Comparison of ENCODE assay signal across 7 cellular contexts in genomic region chr16:4682616-4683254, GRCh38. TPM values are rescaled to one million over a fixed set of nuclear protein-coding genes. Genes with fewer than 3 reads are reported as not detected.
DNase-seq lines count a peak whose midpoint lies in the region; ATAC-seq, FAIRE-seq and TF ChIP-seq lines count a peak whose summit lies in the region.

No MANE protein-coding gene starts in this region.

- H2AFZ ChIP-seq in H1 (ENCODE audit: low read length): no peak overlapping the region

- peaks cover 0 to 12% of the 10 kb centered on the region in 2 experiments for H4K20me1 ChIP-seq in H1 (replicated peaks in 1 of 2; ENCODE audit: control insufficient read depth in 1 of 2, insufficient read depth in 2 of 2, low read length in 2 of 2)

- no peak overlapping the region for H3K56ac ChIP-seq in H1 (replicated peaks; ENCODE audit: insufficient read length, low read depth, low read length)

- H3K9me3 ChIP-seq in HEK293 (ENCODE audit: control insufficient read depth, insufficient read depth, low read depth, low read length): no peaks in the 10 kb centered on the region
- H3K9me3 ChIP-seq in RWPE2 (ENCODE audit: severe bottlenecking): no peaks in the 10 kb centered on the region
- no peaks in the 10 kb centered on the region for H3K9me3 ChIP-seq in H1 (ENCODE audit: insufficient read depth in 2 of 2, low read depth in 1 of 2, low read length in 1 of 2)

- CTCF ChIA-PET in HEK293 (lab: Yijun Ruan, JAX) (interaction anchor here (0.6 kb wide), 1 partner anchor 41 kb away, joined by 3 read pairs; no protein-coding TSS in a partner anchor), H1 (lab: Charles Lee; ENCODE audit: partially characterized antibody) (interaction anchor here (0.6 to 2.7 kb wide), 37 partner anchors 9 to 983 kb away, joined by 3 to 18 read pairs (median 4); partner anchors contain the start of gene SEPTIN12)

- no peak for TF ChIP-seq EP300 in H1 (IDR thresholded peaks at IDR 0.05; ENCODE audit: borderline replicate concordance in 1 of 2, low read depth in 2 of 2, low read length in 2 of 2)

- no peaks in the 10 kb centered on the region for H3K4me1 ChIP-seq in HEK293 (ENCODE audit: control insufficient read depth, insufficient read depth, low read length)
- peaks cover 28% of the 10 kb centered on the region for H3K4me1 ChIP-seq in RWPE2 (ENCODE audit: insufficient read depth, poor library complexity, severe bottlenecking)
- H3K4me1 ChIP-seq in H1 (replicated peaks in 1 of 4; ENCODE audit: control insufficient read depth in 3 of 4, insufficient read depth in 4 of 4, low read length in 3 of 4): no peaks in the 10 kb centered on the region

- TF ChIP-seq POLR2A in H1 (IDR thresholded peaks at IDR 0.05; ENCODE audit: control extremely low read depth in 1 of 2, low read depth in 2 of 2, low read length in 2 of 2): no peak
- TF ChIP-seq POLR2A in GM12891 (IDR thresholded peaks at IDR 0.05; ENCODE audit: low read depth, low read length): no peak

- peak; percentile 60 to 78 for TF ChIP-seq RAD21 in H1 (IDR thresholded peaks at IDR 0.05 in 1 of 2, conservative IDR thresholded peaks at IDR 0.05 in 1 of 2; ENCODE audit: low read depth in 2 of 2, low read length in 2 of 2)

- H3K36me3 ChIP-seq in HEK293 (ENCODE audit: control insufficient read depth in 2 of 2, insufficient read depth in 1 of 2, low read length in 2 of 2) (peaks cover 0 to 88% of the 10 kb centered on the region in 2 experiments; a peak in 2 of 3 replicates), RWPE2 (ENCODE audit: low read depth) (peaks cover 48% of the 10 kb centered on the region), H1 (ENCODE audit: control insufficient read depth in 2 of 4, insufficient read depth in 4 of 4, low read length in 3 of 4) (peaks cover 2 to 18% (median 6%) of the 10 kb centered on the region in 4 experiments; a peak in 5 of 8 replicates)

- no peaks in the 10 kb centered on the region for H3K79me1 ChIP-seq in H1 (ENCODE audit: low read depth, low read length)

- H3K27ac ChIP-seq in HEK293 (ENCODE audit: extremely low read depth, low read depth, low read length): no peak overlapping the region
- no peak overlapping the region for H3K27ac ChIP-seq in RWPE2 (ENCODE audit: poor library complexity, severe bottlenecking)
- no peak overlapping the region for H3K27ac ChIP-seq in H1 (ENCODE audit: low read depth, low read length)

- no peaks in the 10 kb centered on the region for H3K79me2 ChIP-seq in H1 (ENCODE audit: control insufficient read depth in 1 of 2, insufficient read depth in 2 of 2, low read length in 2 of 2)

- H3K36me3 Mint-ChIP-seq in osteocyte (ENCODE audit: unreplicated experiment): peaks cover 20% of the 10 kb centered on the region

- H3K4me1 Mint-ChIP-seq in osteocyte (ENCODE audit: unreplicated experiment): no peaks in the 10 kb centered on the region

- no peak overlapping the region; the same call in 1 of the 2 replicates for H4K8ac ChIP-seq in H1 (ENCODE audit: extremely low read depth, insufficient read depth, low read length)

- no peak overlapping the region for H4K91ac ChIP-seq in H1 (replicated peaks; ENCODE audit: insufficient read length, low read length)

- H3K4me3 ChIP-seq in HEK293 (ENCODE audit: low read depth, low read length) (no peak overlapping the region), RWPE2 (ENCODE audit: severe bottlenecking) (no peak overlapping the region), H1 (ENCODE audit: extremely low read depth in 1 of 4, insufficient read depth in 2 of 4, low read depth in 3 of 4, low read length in 4 of 4) (no peak overlapping the region)

- H3K23ac ChIP-seq in H1 (ENCODE audit: insufficient read length): no peak overlapping the region

- WGBS in H1 (ENCODE audit: extremely low coverage in 1 of 2, insufficient coverage in 1 of 2, insufficient read length in 1 of 2, insufficient replicate concordance in 2 of 2, low coverage in 1 of 2, low lambda C conversion rate in 2 of 2, missing lambda C conversion rate in 1 of 2), 2 experiments: 83% methylated on average over 32 of the region's 36 CpGs; no CpG with 5 or more reads in 1 of the 2 experiments

- H3K14ac ChIP-seq in H1 (ENCODE audit: insufficient read length): no peak overlapping the region

- no peak overlapping the region for H3K18ac ChIP-seq in H1 (ENCODE audit: extremely low read depth, low read length)

- no peak overlapping the region for H2BK12ac ChIP-seq in H1 (ENCODE audit: low read depth, low read length)

- TF ChIP-seq CTCF in HEK293 (tag by site-specific recombination; IDR thresholded peaks at IDR 0.05) (no peak), RWPE2 (IDR thresholded peaks at IDR 0.05; ENCODE audit: poor library complexity, severe bottlenecking) (peak; percentile 52), H1 (IDR thresholded peaks at IDR 0.05; ENCODE audit: control extremely low read depth in 1 of 3, insufficient read depth in 1 of 3, low read depth in 1 of 3, low read length in 3 of 3) (peak; percentile 78 to 91 (median 81)), osteocyte (IDR thresholded peaks at IDR 0.05) (peak; percentile 20)

- POLR2A ChIA-PET in HEK293 (lab: Yijun Ruan, JAX): no interaction called here
- POLR2A ChIA-PET in H1 (lab: Charles Lee; ENCODE audit: partially characterized antibody): interaction anchor here (0.7 to 1.8 kb wide), 3 partner anchors 11 to 22 kb away, joined by 3 to 16 read pairs (median 3); partner anchors contain the start of gene NUDT16L1

- H3K4me2 ChIP-seq in H1 (ENCODE audit: insufficient read depth in 1 of 2, low read depth in 2 of 2, low read length in 2 of 2): no peak overlapping the region

- H2BK20ac ChIP-seq in H1 (ENCODE audit: low read length): no peak overlapping the region

- no peaks in the 10 kb centered on the region for H3K27me3 Mint-ChIP-seq in osteocyte (ENCODE audit: unreplicated experiment)

- H4K5ac ChIP-seq in H1 (ENCODE audit: insufficient read length, low read depth, low read length): no peak overlapping the region

- ATAC-seq in RWPE2 (ENCODE audit: low read depth) (no peak), HG02970 (IDR thresholded peaks at IDR 0.05; ENCODE audit: low FRiP score, unreplicated experiment) (no peak)

- no peak overlapping the region for H2BK120ac ChIP-seq in H1 (replicated peaks; ENCODE audit: low read depth, low read length)

- H3K9ac ChIP-seq in H1 (replicated peaks in 1 of 4; ENCODE audit: extremely low read depth in 1 of 4, low read depth in 3 of 4, low read length in 3 of 4): no peak overlapping the region

- H3K27me3 ChIP-seq in RWPE2 (ENCODE audit: insufficient read depth, poor library complexity, severe bottlenecking) (no peaks in the 10 kb centered on the region), H1 (replicated peaks in 1 of 4; ENCODE audit: control insufficient read depth in 3 of 4, extremely low read depth in 1 of 4, insufficient read depth in 3 of 4, low read length in 3 of 4) (no peaks in the 10 kb centered on the region)

- no peak overlapping the region for H2AK5ac ChIP-seq in H1 (ENCODE audit: low read depth, low read length)

- DNase-seq in RWPE2 (ENCODE audit: low spot score) (no peak), H1 (ENCODE audit: low read depth in 1 of 2, low spot score in 2 of 2) (peak; percentile 50 to 90), osteocyte (ENCODE audit: extremely low spot score, unreplicated experiment) (no peak), GM12891 (ENCODE audit: insufficient read length, low spot score) (no peak), AG08396 (ENCODE audit: low spot score) (no peak)

- no peak overlapping the region for H3K4me3 Mint-ChIP-seq in osteocyte (ENCODE audit: unreplicated experiment)

- H3K4ac ChIP-seq in H1 (replicated peaks; ENCODE audit: insufficient read length, low read depth, low read length): no peak overlapping the region

- FAIRE-seq in H1 (lab: Jason Lieb, UNC) (no peak), GM12891 (lab: Jason Lieb, UNC) (no peak)

- no peaks in the 10 kb centered on the region for H3K9me3 Mint-ChIP-seq in osteocyte (ENCODE audit: unreplicated experiment)

- no peaks in the 10 kb centered on the region for H3K23me2 ChIP-seq in H1 (ENCODE audit: low read depth, low read length)

- H2BK5ac ChIP-seq in H1 (ENCODE audit: low read depth, low read length): peak overlapping the region; percentile 68

- no peak overlapping the region for H2BK15ac ChIP-seq in H1 (ENCODE audit: low read length)

- no peak overlapping the region for H3K27ac Mint-ChIP-seq in osteocyte (ENCODE audit: unreplicated experiment)

RNA-seq across cellular contexts. Expression of gene NUDT16L1, which starts 10.6 kb away (rescaled TPM):
- total RNA-seq in H1 (2021; fragmentation: NEBNext Ultra II Directional; extraction: Animal tissue kit (Norgen Biotek cat#: 25700)): 34.8 and 41.3 TPM in 2 replicates
- 77.3 and 112 TPM in 2 replicates for polyA plus RNA-seq in H1 (2011; rRNA removed)
- 77.8 TPM for polyA plus RNA-seq in H1 (2011; cell fraction: cytosol; rRNA removed)
- 64.0 TPM for polyA plus RNA-seq in H1 (2011; cell fraction: nucleus; rRNA removed)
- 29.6 to 40.8 TPM (median 37.5 TPM) in 4 replicates for polyA plus RNA-seq in H1 (2012, experiment 1 of 2)
- 45.2 TPM for polyA plus RNA-seq in H1 (2012, experiment 2 of 2)
- 21.6 TPM for polyA plus RNA-seq in H1 (2013, experiment 1 of 2)
- polyA plus RNA-seq in H1 (2013, experiment 2 of 2): 20.8 TPM
- polyA minus RNA-seq in H1 (2011; rRNA and poly(A)+ RNA removed): 11.7 and 13.1 TPM in 2 replicates
- 23.3 TPM for polyA minus RNA-seq in H1 (2011; cell fraction: cytosol; rRNA and poly(A)+ RNA removed)
- polyA minus RNA-seq in H1 (2011; cell fraction: nucleus; rRNA and poly(A)+ RNA removed): 22.2 TPM
- 26.2 and 28.9 TPM in 2 replicates for total RNA-seq in osteocyte
- polyA plus RNA-seq in GM12891 (2012; ENCODE audit: low read depth, missing spikeins): 28.9 TPM

RNA-seq across cellular contexts. Expression of gene ANKS3, which starts 51.3 kb away (rescaled TPM):
- total RNA-seq in H1 (2021; fragmentation: NEBNext Ultra II Directional; extraction: Animal tissue kit (Norgen Biotek cat#: 25700)): 23.9 and 27.5 TPM in 2 replicates
- 15.5 and 23.9 TPM in 2 replicates for polyA plus RNA-seq in H1 (2011; rRNA removed)
- 25.6 TPM for polyA plus RNA-seq in H1 (2011; cell fraction: cytosol; rRNA removed)
- polyA plus RNA-seq in H1 (2011; cell fraction: nucleus; rRNA removed): 58.7 TPM
- 14.0 to 22.5 TPM (median 21.4 TPM) in 4 replicates for polyA plus RNA-seq in H1 (2012, experiment 1 of 2)
- 9.9 TPM for polyA plus RNA-seq in H1 (2012, experiment 2 of 2)
- 12.8 TPM for polyA plus RNA-seq in H1 (2013, experiment 1 of 2)
- polyA plus RNA-seq in H1 (2013, experiment 2 of 2): 10.2 TPM
- 23.7 and 24.2 TPM in 2 replicates for polyA minus RNA-seq in H1 (2011; rRNA and poly(A)+ RNA removed)
- 13.2 TPM for polyA minus RNA-seq in H1 (2011; cell fraction: cytosol; rRNA and poly(A)+ RNA removed)
- 30.4 TPM for polyA minus RNA-seq in H1 (2011; cell fraction: nucleus; rRNA and poly(A)+ RNA removed)
- 30.0 TPM in 2 replicates for total RNA-seq in osteocyte
- polyA plus RNA-seq in GM12891 (2012; ENCODE audit: low read depth, missing spikeins): 5.0 TPM

RNA-seq across cellular contexts. Expression of gene DNAAF8, which starts 51.6 kb away (rescaled TPM):
- 0.17 TPM in 1 of 2 replicates, not detected in the other for total RNA-seq in H1 (2021; fragmentation: NEBNext Ultra II Directional; extraction: Animal tissue kit (Norgen Biotek cat#: 25700))
- polyA plus RNA-seq in H1 (2011; rRNA removed): 0.39 and 0.58 TPM in 2 replicates
- polyA plus RNA-seq in H1 (2011; cell fraction: cytosol; rRNA removed): 0.35 TPM
- polyA plus RNA-seq in H1 (2011; cell fraction: nucleus; rRNA removed): 0.58 TPM
- polyA plus RNA-seq in H1 (2012, experiment 1 of 2): 0.13 to 0.75 TPM (median 0.35 TPM) in 4 replicates
- polyA plus RNA-seq in H1 (2012, experiment 2 of 2): 0.25 TPM
- polyA plus RNA-seq in H1 (2013, experiment 1 of 2): 0.24 TPM
- polyA plus RNA-seq in H1 (2013, experiment 2 of 2): 0.15 TPM
- polyA minus RNA-seq in H1 (2011; rRNA and poly(A)+ RNA removed): 0.28 TPM in 1 of 2 replicates, not detected in the other
- polyA minus RNA-seq in H1 (2011; cell fraction: cytosol; rRNA and poly(A)+ RNA removed): not detected
- polyA minus RNA-seq in H1 (2011; cell fraction: nucleus; rRNA and poly(A)+ RNA removed): 0.50 TPM
- total RNA-seq in osteocyte: 1.2 and 1.7 TPM in 2 replicates
- 0.13 TPM for polyA plus RNA-seq in GM12891 (2012; ENCODE audit: low read depth, missing spikeins)

RNA-seq across cellular contexts. Expression of gene MGRN1, which starts 58.1 kb away (rescaled TPM):
- total RNA-seq in H1 (2021; fragmentation: NEBNext Ultra II Directional; extraction: Animal tissue kit (Norgen Biotek cat#: 25700)): 79.4 and 82.3 TPM in 2 replicates
- 15.0 and 30.1 TPM in 2 replicates for polyA plus RNA-seq in H1 (2011; rRNA removed)
- polyA plus RNA-seq in H1 (2011; cell fraction: cytosol; rRNA removed): 12.4 TPM
- polyA plus RNA-seq in H1 (2011; cell fraction: nucleus; rRNA removed): 33.9 TPM
- 39.5 to 72.9 TPM (median 65.4 TPM) in 4 replicates for polyA plus RNA-seq in H1 (2012, experiment 1 of 2)
- polyA plus RNA-seq in H1 (2012, experiment 2 of 2): 52.0 TPM
- polyA plus RNA-seq in H1 (2013, experiment 1 of 2): 46.7 TPM
- polyA plus RNA-seq in H1 (2013, experiment 2 of 2): 47.1 TPM
- 17.9 and 22.6 TPM in 2 replicates for polyA minus RNA-seq in H1 (2011; rRNA and poly(A)+ RNA removed)
- 30.4 TPM for polyA minus RNA-seq in H1 (2011; cell fraction: cytosol; rRNA and poly(A)+ RNA removed)
- polyA minus RNA-seq in H1 (2011; cell fraction: nucleus; rRNA and poly(A)+ RNA removed): 30.7 TPM
- 88.0 and 94.6 TPM in 2 replicates for total RNA-seq in osteocyte
- 29.2 TPM for polyA plus RNA-seq in GM12891 (2012; ENCODE audit: low read depth, missing spikeins)

Comparison
In these comparisons a context has a peak if more than half of its experiments do, and no peak if none do; other contexts are left out.
1. DNase-seq: peak in H1 (2 of 2); none in RWPE2 (single experiment), osteocyte (single experiment), GM12891 (single experiment) and AG08396 (single experiment).
2. Of the 6 proteins assayed by ChIP-seq in both HEK293 and H1: peak only in HEK293: none; only in H1: CTCF and YY1; in both: none; in neither: 4.